Comparison of ENCODE assay signal across 8 cellular contexts in genomic region chr1:119646521-119647227, GRCh38. TPM values are rescaled to one million over a fixed set of nuclear protein-coding genes. Genes with fewer than 3 reads are reported as not detected.
DNase-seq lines count a peak whose midpoint lies in the region; ATAC-seq and TF ChIP-seq lines count a peak whose summit lies in the region.

No MANE protein-coding gene starts in this region.

- no peak for ATAC-seq in GM19467 (IDR thresholded peaks at IDR 0.05; ENCODE audit: unreplicated experiment)
- ATAC-seq in stimulated activated naive B cell treated with anti-CD40 and anti-IgM and Interleukin-4, amounts not matched to agents 10 μg/mL and 1 μg/mL and 100 μg/mL, for 72 hours (replicated peaks): no peak

- intact Hi-C loops in esophagus squamous epithelium (cut with DNase I): no loop called here

- no peak overlapping the region for H3K27ac Mint-ChIP-seq in stimulated activated naive B cell treated with anti-CD40 and anti-IgM and Interleukin-4, amounts not matched to agents 10 μg/mL and 1 μg/mL and 100 μg/mL, for 72 hours

- DNase-seq in EL (peak; percentile 84), esophagus squamous epithelium (lab: John Stamatoyannopoulos, UW) (no peak), occipital lobe (lab: John Stamatoyannopoulos, UW) (peak; percentile 22), HPDE6-E6E7 (ENCODE audit: extremely low spot score) (no peak), NCI-H2029 treated with DMSO at 0.1 percent for 48 hours (lab: John Stamatoyannopoulos, UW) (no peak)
- DNase-seq in stimulated activated naive B cell treated with anti-CD40 and anti-IgM and Interleukin-4, amounts not matched to agents 10 μg/mL and 1 μg/mL and 100 μg/mL, for 72 hours: no peak

- peaks cover 12 to 33% (median 12%) of the 10 kb centered on the region in 3 donors for H3K4me1 ChIP-seq in esophagus squamous epithelium

- 57% methylated on average over 12 to 14 of the region's 15 CpGs for WGBS in esophagus squamous epithelium, 2 donors

- TF ChIP-seq CTCF in esophagus squamous epithelium (IDR thresholded peaks at IDR 0.05): no peak

- peaks cover 64 to 72% of the 10 kb centered on the region in 2 donors for H3K27me3 Mint-ChIP-seq in stimulated activated naive B cell treated with anti-CD40 and anti-IgM and Interleukin-4, amounts not matched to agents 10 μg/mL and 1 μg/mL and 100 μg/mL, for 72 hours

- H3K4me3 ChIP-seq in esophagus squamous epithelium: peak overlapping the region; percentile 73 to 90 (median 78)

- no peaks in the 10 kb centered on the region for H3K36me3 Mint-ChIP-seq in stimulated activated naive B cell treated with anti-CD40 and anti-IgM and Interleukin-4, amounts not matched to agents 10 μg/mL and 1 μg/mL and 100 μg/mL, for 72 hours

- H3K27me3 ChIP-seq in esophagus squamous epithelium: no peaks in the 10 kb centered on the region

- TF ChIP-seq POLR2A in esophagus squamous epithelium (IDR thresholded peaks at IDR 0.05): no peak

- peaks cover 3 to 4% of the 10 kb centered on the region in 2 donors for H3K9me3 Mint-ChIP-seq in stimulated activated naive B cell treated with anti-CD40 and anti-IgM and Interleukin-4, amounts not matched to agents 10 μg/mL and 1 μg/mL and 100 μg/mL, for 72 hours

- H3K36me3 ChIP-seq in esophagus squamous epithelium: no peaks in the 10 kb centered on the region

- H3K4me1 Mint-ChIP-seq in stimulated activated naive B cell treated with anti-CD40 and anti-IgM and Interleukin-4, amounts not matched to agents 10 μg/mL and 1 μg/mL and 100 μg/mL, for 72 hours: peaks cover 8 to 9% of the 10 kb centered on the region in 2 donors

- H3K27ac ChIP-seq in esophagus squamous epithelium: peak overlapping the region in 1 of 4 donors; percentile 94

- no peaks in the 10 kb centered on the region for H3K9me3 ChIP-seq in esophagus squamous epithelium

- peak overlapping the region in 1 of 2 donors; percentile 83 for H3K4me3 Mint-ChIP-seq in stimulated activated naive B cell treated with anti-CD40 and anti-IgM and Interleukin-4, amounts not matched to agents 10 μg/mL and 1 μg/mL and 100 μg/mL, for 72 hours

TF ChIP-seq in PFSK-1, 5 proteins besides CTCF, POLR2A, EP300 and RAD21:
- TF ChIP-seq TAF1 (IDR thresholded peaks at IDR 0.05; ENCODE audit: borderline replicate concordance, insufficient read depth, low read length): peak; percentile 61; the same call in 1 of the 2 replicates
- TF ChIP-seq FOXP2 (optimal IDR thresholded peaks at IDR 0.05; ENCODE audit: borderline replicate concordance, extremely low read depth, extremely low read length, insufficient read depth): no peak

RNA-seq across cellular contexts. Expression of gene ZNF697, which starts 1.4 kb away (rescaled TPM):
- polyA plus RNA-seq in PFSK-1 (2012; ENCODE audit: insufficient read length, low read depth): 33.6 TPM
- total RNA-seq in esophagus squamous epithelium (1 to 10 TPM in 2 of 4 donors, under 1 TPM in 2; 0.34 to 3.3 (median 1.4) TPM), occipital lobe (31.8 TPM)

Comparison
In these comparisons a context has a peak if more than half of its experiments do, and no peak if none do; other contexts are left out.
1. DNase-seq: peak in EL (single experiment) and occipital lobe (single experiment); none in esophagus squamous epithelium (single experiment), HPDE6-E6E7 (single experiment), NCI-H2029 treated with DMSO at 0.1 percent for 48 hours (single experiment) and stimulated activated naive B cell treated with anti-CD40 and anti-IgM and Interleukin-4, amounts not matched to agents 10 μg/mL and 1 μg/mL and 100 μg/mL, for 72 hours (single experiment).